ENCODE assay signal across 28 cellular contexts in the genomic region with DNA sequence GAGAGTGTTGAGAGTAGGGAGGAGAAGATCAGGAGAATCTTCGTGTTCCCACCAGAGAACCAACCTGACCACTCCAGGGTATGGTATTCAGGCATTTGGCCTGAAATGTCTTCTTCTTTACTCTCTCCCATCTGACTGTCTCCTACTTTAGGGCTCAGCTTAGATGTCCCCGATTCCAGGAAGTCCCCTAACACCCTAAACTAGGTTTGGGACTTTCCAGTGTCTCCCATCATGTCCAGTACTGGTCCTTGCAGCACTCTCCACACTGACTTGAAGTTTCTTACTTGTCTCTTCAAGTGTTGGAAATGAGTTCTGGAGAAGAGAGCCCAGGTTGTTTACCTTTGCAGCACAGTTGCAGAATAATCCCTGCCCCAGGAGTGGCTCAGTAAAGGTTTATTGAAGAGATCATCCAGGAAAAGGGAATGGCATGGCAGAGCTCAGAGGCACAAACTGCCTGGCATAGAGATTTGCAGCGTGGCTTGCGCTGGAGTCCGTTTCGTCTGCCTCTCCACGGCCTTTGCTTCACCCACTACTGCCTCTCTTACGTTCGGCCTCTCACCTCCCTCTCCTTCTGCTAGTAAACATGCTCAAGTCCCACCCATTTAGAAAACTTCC.
"Had no signal": no experiment of that assay in that cellular context is flagged by ENCODE, and none has a peak within 500 bp of the region (broad histone marks: within the 10 kb centered on the region; RNA-seq: fewer than 3 reads in every experiment).

No MANE protein-coding gene starts in this region.

- H3K9ac ChIP-seq: KMS-11 had no signal

- H3K27me3 ChIP-seq: brain microvascular endothelial cell, cardiac muscle cell, MG63 had no signal

- H3K27ac Mint-ChIP-seq: activated B cell treated with CpG ODN at 0.5 μM for 24 hours; activated CD4-positive, alpha-beta memory T cell treated with anti-CD3 and anti-CD28 coated beads for 36 hours; activated CD4-positive, alpha-beta T cell treated with anti-CD3 and anti-CD28 coated beads, Interleukin-2, amount 10 ng/mL, durations not matched to agents 7 days and 5 days; activated naive CD4-positive, alpha-beta T cell treated with anti-CD3 and anti-CD28 coated beads for 36 hours; activated naive CD8-positive, alpha-beta T cell; activated T-helper 17 cell treated with anti-CD3 and anti-CD28 coated beads, Interleukin-2, amount 50 U/mL, for 72 hours had no signal

- ATAC-seq: activated T-helper 17 cell treated with anti-CD3 and anti-CD28 coated beads, Interleukin-2, amount 50 U/mL, for 72 hours; Panc1; Right ventricle myocardium inferior had no signal

- H3K4me1 Mint-ChIP-seq: activated B cell treated with CpG ODN at 0.5 μM for 24 hours; activated T-helper 17 cell treated with anti-CD3 and anti-CD28 coated beads, Interleukin-2, amount 50 U/mL, for 72 hours had no signal

- H3K27me3 Mint-ChIP-seq: activated B cell treated with CpG ODN at 0.5 μM for 24 hours had no signal

- H3K36me3 Mint-ChIP-seq: activated CD4-positive, alpha-beta memory T cell treated with anti-CD3 and anti-CD28 coated beads for 36 hours; activated naive CD8-positive, alpha-beta T cell had no signal

- DNase-seq: activated B cell treated with CpG ODN at 0.5 μM for 24 hours; activated CD4-positive, alpha-beta memory T cell treated with anti-CD3 and anti-CD28 coated beads for 36 hours; activated CD4-positive, alpha-beta T cell treated with anti-CD3 and anti-CD28 coated beads for 1 hour; activated CD4-positive, alpha-beta T cell treated with anti-CD3 and anti-CD28 coated beads, Interleukin-2, amount 10 ng/mL, durations not matched to agents 7 days and 5 days; activated CD8-positive, alpha-beta memory T cell treated with anti-CD3 and anti-CD28 coated beads for 24 hours; activated gamma-delta T cell; activated naive CD4-positive, alpha-beta T cell treated with anti-CD3 and anti-CD28 coated beads for 36 hours; activated T-cell treated with anti-CD3 and anti-CD28 coated beads, Interleukin-2, amount 50 U/mL, for 48 hours; amygdala; brain microvascular endothelial cell; MG63; NCI-H1105; NCI-H1436; NCI-H1694 treated with DMSO at 0.1 percent for 48 hours; NCI-H2029 treated with DMSO at 0.1 percent for 48 hours; NCI-H345; NCI-H510A; NCI-H526 treated with DMSO at 0.1 percent for 48 hours; NCI-H82; OCI-M1; RPMI8226 had no signal

- H3K9me3 Mint-ChIP-seq: activated B cell treated with CpG ODN at 0.5 μM for 24 hours; activated CD4-positive, alpha-beta memory T cell treated with anti-CD3 and anti-CD28 coated beads for 36 hours; activated CD4-positive, alpha-beta T cell treated with anti-CD3 and anti-CD28 coated beads, Interleukin-2, amount 10 ng/mL, durations not matched to agents 7 days and 5 days; activated naive CD4-positive, alpha-beta T cell treated with anti-CD3 and anti-CD28 coated beads for 36 hours; activated T-helper 17 cell treated with anti-CD3 and anti-CD28 coated beads, Interleukin-2, amount 50 U/mL, for 72 hours had no signal

- H3K27ac ChIP-seq: brain microvascular endothelial cell, cardiac muscle cell, KMS-11, SK-N-MC had no signal

- H3K4me2 ChIP-seq: KMS-11 had no signal

- H3K4me3 ChIP-seq: cardiac muscle cell, MG63, SK-N-MC had no signal

- H3K9me3 ChIP-seq: MG63 had no signal

- H3K4me3 Mint-ChIP-seq: activated B cell treated with CpG ODN at 0.5 μM for 24 hours; activated CD4-positive, alpha-beta memory T cell treated with anti-CD3 and anti-CD28 coated beads for 36 hours; activated CD4-positive, alpha-beta T cell treated with anti-CD3 and anti-CD28 coated beads, Interleukin-2, amount 10 ng/mL, durations not matched to agents 7 days and 5 days; activated naive CD4-positive, alpha-beta T cell treated with anti-CD3 and anti-CD28 coated beads for 36 hours; activated naive CD8-positive, alpha-beta T cell; activated T-helper 17 cell treated with anti-CD3 and anti-CD28 coated beads, Interleukin-2, amount 50 U/mL, for 72 hours had no signal

- H3K36me3 ChIP-seq: brain microvascular endothelial cell, cardiac muscle cell, MG63 had no signal
